Comparison of ENCODE assay signal across 8 cellular contexts in genomic region chrX:132216283-132216682, GRCh38.
DNase-seq lines count a peak whose midpoint lies in the region; ATAC-seq and TF ChIP-seq lines count a peak whose summit lies in the region.

No MANE protein-coding gene starts in this region.

- H3K36me3 ChIP-seq in WERI-Rb-1 (peaks cover 18% of the 10 kb centered on the region), subcutaneous abdominal adipose tissue (ENCODE audit: control insufficient read depth in 5 of 5, insufficient read depth in 5 of 5, low read length in 5 of 5) (peaks cover 0 to 16% (median 2%) of the 10 kb centered on the region in 5 donors)

- no peaks in the 10 kb centered on the region for H3K27me3 Mint-ChIP-seq in T-helper 1 cell treated with Interleukin-12 subunit alpha and Interleukin-12 subunit beta and Interleukin-4 antibody, amounts not matched to agents 30 μg/mL and 1 μg/mL, for 36 hours (ENCODE audit: low read depth)

- peak overlapping the region; percentile 95 for H3K4me3 Mint-ChIP-seq in T-helper 1 cell treated with Interleukin-12 subunit alpha and Interleukin-12 subunit beta and Interleukin-4 antibody, amounts not matched to agents 30 μg/mL and 1 μg/mL, for 36 hours

- H3K4me1 Mint-ChIP-seq in T-helper 1 cell treated with Interleukin-12 subunit alpha and Interleukin-12 subunit beta and Interleukin-4 antibody, amounts not matched to agents 30 μg/mL and 1 μg/mL, for 36 hours (ENCODE audit: low read depth): peaks cover 33% of the 10 kb centered on the region

- H3K9me3 ChIP-seq in WERI-Rb-1 (ENCODE audit: severe bottlenecking): no peaks in the 10 kb centered on the region
- H3K9me3 ChIP-seq in subcutaneous abdominal adipose tissue (ENCODE audit: control insufficient read depth in 5 of 5, low read length in 5 of 5): no peaks in the 10 kb centered on the region

- DNase-seq in T-helper 1 cell (no peak), WERI-Rb-1 (no peak), NCI-H1436 treated with DMSO at 0.1 percent for 48 hours (lab: John Stamatoyannopoulos, UW) (no peak)

- H3K36me3 Mint-ChIP-seq in T-helper 1 cell treated with Interleukin-12 subunit alpha and Interleukin-12 subunit beta and Interleukin-4 antibody, amounts not matched to agents 30 μg/mL and 1 μg/mL, for 36 hours (ENCODE audit: low read depth): peaks cover 19% of the 10 kb centered on the region

- ATAC-seq in HG03378 (IDR thresholded peaks at IDR 0.05; ENCODE audit: unreplicated experiment) (no peak), GM21526 (IDR thresholded peaks at IDR 0.05; ENCODE audit: low FRiP score, unreplicated experiment) (no peak)

- no peak overlapping the region for H3K27ac ChIP-seq in WERI-Rb-1
- peak overlapping the region; percentile 86 for H3K27ac ChIP-seq in subcutaneous abdominal adipose tissue (ENCODE audit: low read depth, low read length)

- H3K27ac Mint-ChIP-seq in T-helper 1 cell treated with Interleukin-12 subunit alpha and Interleukin-12 subunit beta and Interleukin-4 antibody, amounts not matched to agents 30 μg/mL and 1 μg/mL, for 36 hours: peak overlapping the region; percentile 98

- H3K27me3 ChIP-seq in WERI-Rb-1 (ENCODE audit: insufficient read depth, low read depth, severe bottlenecking) (peaks cover 6% of the 10 kb centered on the region), subcutaneous abdominal adipose tissue (ENCODE audit: control insufficient read depth in 5 of 5, insufficient read depth in 4 of 5, low read length in 5 of 5) (peaks cover 0 to 4% (median 0%) of the 10 kb centered on the region in 5 donors)

- peaks cover 0 to 23% (median 16%) of the 10 kb centered on the region in 5 donors for H3K4me1 ChIP-seq in subcutaneous abdominal adipose tissue (ENCODE audit: control insufficient read depth in 5 of 5, insufficient read depth in 5 of 5, low read length in 5 of 5)

- peak overlapping the region in 3 of 5 donors; percentile 71 to 81 (median 71) for H3K9ac ChIP-seq in subcutaneous abdominal adipose tissue (ENCODE audit: low read length in 5 of 5)

- H3K4me3 ChIP-seq in WERI-Rb-1 (ENCODE audit: low read depth, low read length) (peak overlapping the region; percentile 74), iPS-11a (ENCODE audit: low read depth, low read length) (peak overlapping the region; percentile 13), subcutaneous abdominal adipose tissue (ENCODE audit: low read depth in 1 of 5, low read length in 5 of 5) (peak overlapping the region; percentile 68 to 91 (median 75))

- no peak for TF ChIP-seq CTCF in WERI-Rb-1 (IDR thresholded peaks at IDR 0.05; ENCODE audit: low read depth, low read length)

- no peaks in the 10 kb centered on the region for H3K9me3 Mint-ChIP-seq in T-helper 1 cell treated with Interleukin-12 subunit alpha and Interleukin-12 subunit beta and Interleukin-4 antibody, amounts not matched to agents 30 μg/mL and 1 μg/mL, for 36 hours

Comparison
In these comparisons a context has a peak if more than half of its experiments do, and no peak if none do; other contexts are left out.
1. H3K4me3 ChIP-seq: peak in every context shown above with its lines; median percentile 75 in subcutaneous abdominal adipose tissue; 74 in WERI-Rb-1; 13 in iPS-11a.